Comparison of ENCODE assay signal across 15 cellular contexts in the genomic region with DNA sequence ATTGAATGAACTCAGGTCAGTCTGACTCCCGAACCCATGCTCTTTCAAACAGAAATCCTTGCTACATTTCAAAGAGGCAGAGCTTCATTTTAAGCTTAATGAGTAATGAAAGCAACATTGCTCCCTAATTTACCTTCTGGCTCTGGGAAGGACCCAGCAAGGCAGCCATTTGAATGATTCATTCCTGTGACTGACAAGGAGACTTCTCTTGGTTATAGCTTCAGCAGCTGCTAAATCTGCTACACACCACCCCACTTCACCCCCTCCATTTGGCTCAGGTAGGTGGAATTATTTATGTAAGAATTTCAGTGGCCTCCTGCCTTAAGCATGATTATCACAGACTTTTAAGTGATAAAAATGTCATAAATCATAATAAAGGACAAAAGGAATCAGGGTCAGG.
DNase-seq lines count a peak whose midpoint lies in the region; TF ChIP-seq lines count a peak whose summit lies in the region.
"Had no signal": no experiment of that assay in that cellular context is flagged by ENCODE, and none has a peak within 500 bp of the region (broad histone marks: within the 10 kb centered on the region; RNA-seq: fewer than 3 reads in every experiment).

No MANE protein-coding gene starts in this region.

- H3K27me3 Mint-ChIP-seq in MCF 10A (ENCODE audit: insufficient read depth, unreplicated experiment) = no peaks in the 10 kb centered on the region
- H3K27me3 Mint-ChIP-seq: CD8-positive, alpha-beta memory T cell had no signal

- TF ChIP-seq CTCF in MCF 10A (IDR thresholded peaks at IDR 0.05; ENCODE audit: unreplicated experiment) (no peak), breast epithelium (IDR thresholded peaks at IDR 0.05) (no peak)

- intact Hi-C loops in MCF 10A (cut with micrococcal nuclease) (no loop called here), breast epithelium (cut with DNase I; ENCODE audit: low total_unique reads) (no loop called here), head of caudate nucleus (cut with DNase I) (no loop called here)

- BruUV-seq in MCF 10A (replicated peaks; lab: Mats Ljungman, UMichigan) = no TSS peak

- no peak overlapping the region for H3K27ac Mint-ChIP-seq in MCF 10A (ENCODE audit: low read depth, unreplicated experiment)

- CTCF ChIA-PET in MCF 10A (lab: Yijun Ruan, JAX) = interaction anchor here (1.2 to 1.6 kb wide), 2 partner anchors 13 to 121 kb away, joined by 4 to 11 read pairs; no protein-coding TSS in a partner anchor

- H3K36me3 ChIP-seq in breast epithelium = no peaks in the 10 kb centered on the region
- H3K36me3 ChIP-seq: HAP-1 had no signal

- H3K4me3 ChIP-seq in breast epithelium = no peak overlapping the region
- H3K4me3 ChIP-seq: BLaER1, HAP-1 had no signal

- H3K9me3 ChIP-seq in breast epithelium = no peaks in the 10 kb centered on the region
- H3K9me3 ChIP-seq: BLaER1, Caco-2, HAP-1 had no signal

- no peak overlapping the region for H3K27ac ChIP-seq in breast epithelium
- H3K27ac ChIP-seq: BLaER1 had no signal

- no peaks in the 10 kb centered on the region for H3K27me3 ChIP-seq in breast epithelium
- H3K27me3 ChIP-seq: BLaER1 had no signal

- no peak for TF ChIP-seq POLR2A in breast epithelium (IDR thresholded peaks at IDR 0.05)

- peaks cover 6% of the 10 kb centered on the region for H3K4me1 Mint-ChIP-seq in MCF 10A (ENCODE audit: insufficient read depth, unreplicated experiment)

- no peaks in the 10 kb centered on the region for H3K9me3 Mint-ChIP-seq in MCF 10A (ENCODE audit: unreplicated experiment)
- H3K9me3 Mint-ChIP-seq: CD8-positive, alpha-beta memory T cell had no signal

- no peaks in the 10 kb centered on the region for H3K4me1 ChIP-seq in breast epithelium
- H3K4me1 ChIP-seq: Caco-2, HAP-1 had no signal

- POLR2A ChIA-PET in MCF 10A (lab: Yijun Ruan, JAX) = interaction anchor here (0.6 kb wide), 1 partner anchor 115 kb away, joined by 3 read pairs; no protein-coding TSS in a partner anchor

- DNase-seq in MCF 10A (ENCODE audit: unreplicated experiment) (peak; percentile 7), breast epithelium (ENCODE audit: low spot score in 2 of 2) (no peak), head of caudate nucleus (peak in 23 of 42 donors; percentile 15 to 83 (median 43)), renal cortical epithelial cell (ENCODE audit: low read depth) (peak; percentile 41), NCI-H187 treated with DMSO at 0.1 percent for 48 hours (lab: John Stamatoyannopoulos, UW) (no peak), SHP77 treated with DMSO at 0.1 percent for 48 hours (lab: John Stamatoyannopoulos, UW) (no peak)
- DNase-seq in stimulated activated naive CD4-positive, alpha-beta T cell (lab: John Stamatoyannopoulos, UW) = no peak
- DNase-seq: 8988T; AML-193; Caco-2; CD8-positive, alpha-beta memory T cell; DND-41; GDM1 had no signal

- no peaks in the 10 kb centered on the region for H3K36me3 Mint-ChIP-seq in MCF 10A (ENCODE audit: insufficient read depth, unreplicated experiment)

- H3K4me3 Mint-ChIP-seq in MCF 10A (ENCODE audit: unreplicated experiment) = no peak overlapping the region
- H3K4me3 Mint-ChIP-seq: CD8-positive, alpha-beta memory T cell had no signal

Comparison
In these comparisons a context has a peak if more than half of its experiments do, and no peak if none do; other contexts are left out.
1. DNase-seq: peak in MCF 10A (single experiment), head of caudate nucleus (23 of 42) and renal cortical epithelial cell (single experiment); none in breast epithelium (0 of 2), stimulated activated naive CD4-positive, alpha-beta T cell (0 of 6), NCI-H187 treated with DMSO at 0.1 percent for 48 hours (single experiment) and SHP77 treated with DMSO at 0.1 percent for 48 hours (single experiment).